In the genomic region with DNA sequence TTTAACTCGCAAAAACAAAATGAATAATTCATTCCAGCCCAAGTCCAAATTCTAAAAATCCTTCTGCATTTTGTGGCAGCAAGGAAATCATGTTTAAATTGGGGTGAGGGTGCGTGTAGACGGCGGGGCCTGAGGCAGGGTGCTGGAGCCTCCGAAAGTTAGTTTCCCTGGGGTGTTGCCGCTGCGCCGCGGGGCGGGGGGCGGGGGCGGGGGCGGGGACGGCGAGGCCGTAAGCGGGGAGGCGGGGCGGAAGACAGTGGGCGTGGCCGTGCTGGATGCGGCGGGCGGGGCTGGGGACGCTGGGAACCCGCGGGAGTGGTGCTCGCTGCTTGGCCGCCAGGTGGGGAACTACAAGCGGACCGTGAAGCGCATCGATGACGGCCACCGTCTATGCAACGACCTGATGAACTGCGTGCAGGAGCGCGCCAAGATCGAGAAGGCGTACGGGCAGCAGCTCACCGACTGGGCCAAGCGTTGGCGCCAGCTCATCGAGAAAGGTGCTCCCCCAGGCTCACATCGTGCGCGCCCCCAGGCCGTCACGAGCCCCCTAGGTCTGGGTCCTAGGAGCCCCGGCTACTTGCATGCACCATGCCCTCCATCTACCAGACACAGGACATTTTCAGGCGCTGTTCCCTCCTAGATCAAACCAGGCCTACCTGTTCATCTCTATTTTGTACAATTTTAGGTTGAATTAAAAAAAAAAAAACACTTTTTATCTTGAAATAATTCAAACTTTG, we compare ENCODE assay signal across 8 cellular contexts. TPM values are rescaled to one million over a fixed set of nuclear protein-coding genes. Genes with fewer than 3 reads are reported as not detected.
A peak's percentile ranks its signal among the peaks of the same experiment; 100 is the strongest.
DNase-seq lines count a peak whose midpoint lies in the region; TF ChIP-seq lines count a peak whose summit lies in the region.

No MANE protein-coding gene starts in this region.

- peaks cover 18% of the 10 kb centered on the region for H3K27me3 ChIP-seq in neutrophil

- no peaks in the 10 kb centered on the region for H3K9me3 ChIP-seq in ES-I3 (ENCODE audit: control insufficient read depth, insufficient read depth, low read length)
- no peaks in the 10 kb centered on the region for H3K9me3 ChIP-seq in neutrophil

- no peaks in the 10 kb centered on the region for H3K9me3 Mint-ChIP-seq in HFFc6

- peak overlapping the region; percentile 29; the same call in 1 of the 2 replicates for H3K9ac ChIP-seq in ES-I3 (ENCODE audit: low read depth, low read length)

- peaks cover 9% of the 10 kb centered on the region for H3K27me3 Mint-ChIP-seq in HFFc6 (ENCODE audit: insufficient read depth)

- peaks cover 7% of the 10 kb centered on the region for H3K4me1 Mint-ChIP-seq in HFFc6 (ENCODE audit: low read depth)

- H3K27ac ChIP-seq in neutrophil = no peak overlapping the region

- H3K36me3 ChIP-seq in ES-I3 (ENCODE audit: insufficient read depth, low read length) = no peaks in the 10 kb centered on the region; the same call in 1 of the 2 replicates
- no peaks in the 10 kb centered on the region for H3K36me3 ChIP-seq in neutrophil

- peak; percentile 85 for TF ChIP-seq CTCF in HFFc6 (IDR thresholded peaks at IDR 0.05)
- peak; percentile 88 for TF ChIP-seq CTCF in neutrophil (IDR thresholded peaks at IDR 0.05)

- no peak overlapping the region; the same call in 1 of the 2 replicates for H3K27ac Mint-ChIP-seq in HFFc6

- DNase-seq in HFFc6 (peak; percentile 86), NAMALWA (ENCODE audit: low spot score) (peak; percentile 93), SIG-M5 treated with dmso at 0.1 percent for 504 hours (lab: John Stamatoyannopoulos, UW; ENCODE audit: unreplicated experiment) (peak; percentile 86), germinal center (ENCODE audit: low spot score) (peak; percentile 97), stromal cell of bone marrow (ENCODE audit: low read depth) (peak; percentile 71)
- peak; percentile 93 for DNase-seq in activated gamma-delta T cell treated with anti-CD3 and anti-CD28 coated beads, Interleukin-2, amount 50 U/mL, for 16 hours (ENCODE audit: low read depth)

- peak overlapping the region; percentile 27 to 37 for H3K4me3 ChIP-seq in neutrophil (ENCODE audit: low read depth in 1 of 2, low read length in 1 of 2)

- no peaks in the 10 kb centered on the region for H3K36me3 Mint-ChIP-seq in HFFc6 (ENCODE audit: low read depth)

- H3K4me3 Mint-ChIP-seq in HFFc6 = peak overlapping the region; percentile 58

- H3K4me1 ChIP-seq in ES-I3 (ENCODE audit: insufficient read depth, low read length) (peaks cover 18% of the 10 kb centered on the region), neutrophil (ENCODE audit: control insufficient read depth in 1 of 2, insufficient read depth in 1 of 2, low read depth in 1 of 2, low read length in 1 of 2) (peaks cover 4 to 6% of the 10 kb centered on the region in 2 experiments)

RNA-seq across cellular contexts. Expression of a gene that starts 29.0 kb away (rescaled TPM):
- total RNA-seq in HFFc6 (2021; fragmentation: NEBNext Ultra II Directional; extraction: Animal tissue kit (Norgen Biotek cat#: 25700)) = not detected
